ENCODE assay signal across 8 cellular contexts in the genomic region with DNA sequence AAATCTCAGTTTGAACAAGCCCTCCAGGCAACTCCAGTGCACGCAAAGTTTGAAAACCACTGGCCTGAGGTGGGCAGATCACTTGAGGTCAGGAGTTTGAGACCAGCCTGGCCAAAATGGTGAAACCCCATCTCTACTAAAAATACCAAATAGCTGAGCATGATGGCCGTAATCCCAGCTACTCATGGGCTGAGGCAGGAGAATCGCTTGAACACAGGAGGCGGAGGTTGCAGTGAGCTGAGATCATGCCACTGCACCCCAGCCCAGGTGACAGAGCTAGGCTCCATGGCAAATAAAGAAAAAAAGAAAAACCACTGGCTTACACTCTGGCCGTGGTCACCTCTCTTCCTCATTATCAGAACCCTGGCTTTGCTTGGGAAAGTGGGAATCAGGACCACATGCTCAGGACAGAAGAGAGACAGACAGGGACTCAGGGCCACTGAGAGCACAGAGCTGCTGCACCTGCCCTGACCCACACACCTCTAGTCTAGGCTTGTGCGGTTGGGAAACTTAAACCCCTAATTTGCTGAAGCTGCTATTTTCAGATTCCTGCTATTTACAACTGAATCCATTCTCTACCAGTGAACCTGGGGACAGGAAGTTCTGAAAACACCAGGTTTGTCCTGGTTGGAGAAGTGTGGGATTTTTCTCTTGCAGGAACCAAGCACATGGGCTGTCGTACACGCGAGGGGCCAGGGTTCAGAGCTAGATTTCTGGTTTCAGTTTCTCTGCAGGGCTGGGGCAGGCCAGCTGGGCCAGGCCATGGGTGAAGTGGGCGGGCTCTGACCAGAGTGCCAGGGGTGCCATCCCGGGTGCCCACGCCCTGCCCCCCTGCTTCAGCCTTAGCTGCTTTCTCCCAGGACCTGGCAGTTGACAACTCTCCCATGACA. TPM values are rescaled to one million over a fixed set of nuclear protein-coding genes. Genes with fewer than 3 reads are reported as not detected.
DNase-seq lines count a peak whose midpoint lies in the region; ATAC-seq and TF ChIP-seq lines count a peak whose summit lies in the region.

No MANE protein-coding gene starts in this region.

- 75% methylated on average over 12 of the region's 12 CpGs for WGBS in lung, 2 donors

- H3K4me1 ChIP-seq in Loucy (ENCODE audit: insufficient read depth, low read length, poor library complexity, severe bottlenecking) (peaks cover 20% of the 10 kb centered on the region), lung (ENCODE audit: control insufficient read depth in 2 of 2, insufficient read depth in 2 of 2, low read length in 2 of 2) (no peaks in the 10 kb centered on the region)

- peak; percentile 66 for ATAC-seq in GM18498 (IDR thresholded peaks at IDR 0.05; ENCODE audit: unreplicated experiment)
- peak; percentile 52 for ATAC-seq in GM21717 (IDR thresholded peaks at IDR 0.05; ENCODE audit: unreplicated experiment)
- peak; percentile 65 for ATAC-seq in lung (ENCODE audit: insufficient read depth, low FRiP score)

- no peaks in the 10 kb centered on the region for H3K9me2 ChIP-seq in Loucy (replicated peaks; ENCODE audit: low read depth, low read length)

- TF ChIP-seq CTCF in Loucy (conservative IDR thresholded peaks at IDR 0.05; ENCODE audit: low read length) (no peak), lung (IDR thresholded peaks at IDR 0.05; ENCODE audit: control extremely low read depth, extremely low read depth) (no peak)

- no peak overlapping the region for H3K27ac ChIP-seq in lung (ENCODE audit: low read depth in 1 of 2, low read length in 1 of 2)

- no peaks in the 10 kb centered on the region for H4K20me1 ChIP-seq in Loucy (ENCODE audit: insufficient read depth, low read length, poor library complexity, severe bottlenecking)

- peak overlapping the region; percentile 51; the same call in 1 of the 2 replicates for H2AFZ ChIP-seq in Loucy (ENCODE audit: low read length)

- no peaks in the 10 kb centered on the region for H3F3A ChIP-seq in Loucy (ENCODE audit: low read depth)

- no peaks in the 10 kb centered on the region for H3K79me2 ChIP-seq in Loucy (ENCODE audit: insufficient read depth, low read length)

- no peak for DNase-seq in lung (ENCODE audit: low spot score)
- DNase-seq in ACHN: no peak
- no peak for DNase-seq in D341Med (ENCODE audit: low spot score)
- no peak for DNase-seq in HuH-7.5 (ENCODE audit: low spot score)
- DNase-seq in G401 (ENCODE audit: low spot score): no peak

- no peak overlapping the region for H3K4me2 ChIP-seq in Loucy (ENCODE audit: low read depth, low read length, poor library complexity, severe bottlenecking)

- no peak overlapping the region for H3K4me3 ChIP-seq in Loucy (ENCODE audit: low read length, poor library complexity, severe bottlenecking)
- H3K4me3 ChIP-seq in lung: no peak overlapping the region

- H3K9me3 ChIP-seq in Loucy (ENCODE audit: insufficient read depth, low read depth, low read length) (peaks cover 2% of the 10 kb centered on the region; the same call in 1 of the 2 replicates), lung (ENCODE audit: control insufficient read depth in 2 of 2, insufficient read depth in 1 of 2, low read length in 1 of 2) (no peaks in the 10 kb centered on the region)

- in situ Hi-C loops in ACHN (cut with HindIII; ENCODE audit: low pct_ligation_motif_present, low pct_unique_long_range_greater_than_20kb, low sequenced_read_pairs): loop anchor here (25.0 kb wide), 1 partner anchor 100 kb away; no protein-coding TSS in a partner anchor
- in situ Hi-C loops in G401 (cut with HindIII; ENCODE audit: low sequenced_read_pairs): no loop called here

- H3K27me3 ChIP-seq in Loucy (ENCODE audit: insufficient read depth, low read length, poor library complexity, severe bottlenecking) (no peaks in the 10 kb centered on the region), lung (ENCODE audit: control insufficient read depth, insufficient read depth) (no peaks in the 10 kb centered on the region)

- H3K36me3 ChIP-seq in Loucy (ENCODE audit: insufficient read depth, low read length) (no peaks in the 10 kb centered on the region; the same call in 1 of the 2 replicates), lung (ENCODE audit: control insufficient read depth in 2 of 2, insufficient read depth in 2 of 2, low read length in 2 of 2) (no peaks in the 10 kb centered on the region)

- no peak overlapping the region for H3K9ac ChIP-seq in Loucy (ENCODE audit: low read depth, low read length, poor library complexity, severe bottlenecking)

RNA-seq across cellular contexts. Expression of a gene that starts 51.6 kb away (rescaled TPM):
- 10 to 100 TPM in 1 of 2 donors, 1 to 10 TPM in 1; 7.5 to 27.4 TPM for total RNA-seq in lung
- 1 to 10 TPM; 6.3 to 8.7 TPM for polyA plus RNA-seq in lung
- total RNA-seq in G401 (2014; rRNA removed; shearing (Covaris generic)): 2.8 and 3.6 TPM in 2 replicates
